In genomic region chr4:56908206-56909082, GRCh38 we compare ENCODE assay signal across 8 cellular contexts. TPM values are rescaled to one million over a fixed set of nuclear protein-coding genes. Genes with fewer than 3 reads are reported as not detected.
DNase-seq lines count a peak whose midpoint lies in the region; ATAC-seq and TF ChIP-seq lines count a peak whose summit lies in the region.

No MANE protein-coding gene starts in this region.

- H3K4me3 ChIP-seq in ACC112 (ENCODE audit: low read depth, low read length) (peak overlapping the region; percentile 96), thymus (ENCODE audit: low read length) (peak overlapping the region; percentile 98)

- H3K27me3 ChIP-seq in ACC112 (ENCODE audit: insufficient read depth, low read length) (no peaks in the 10 kb centered on the region), thymus (ENCODE audit: control insufficient read depth, insufficient read depth) (no peaks in the 10 kb centered on the region)

- peaks cover 12% of the 10 kb centered on the region for H3K36me3 Mint-ChIP-seq in activated naive CD4-positive, alpha-beta T cell treated with anti-CD3 and anti-CD28 coated beads for 36 hours (ENCODE audit: low read depth)
- H3K36me3 Mint-ChIP-seq in osteocyte (ENCODE audit: unreplicated experiment): peaks cover 13% of the 10 kb centered on the region

- H3K4me3 Mint-ChIP-seq in activated naive CD4-positive, alpha-beta T cell treated with anti-CD3 and anti-CD28 coated beads for 36 hours: peak overlapping the region; percentile 92
- H3K4me3 Mint-ChIP-seq in osteocyte (ENCODE audit: unreplicated experiment): peak overlapping the region; percentile 86

- peak; percentile 40 for TF ChIP-seq CTCF in RWPE1 (conservative IDR thresholded peaks at IDR 0.05; ENCODE audit: low read depth)
- TF ChIP-seq CTCF in osteocyte (IDR thresholded peaks at IDR 0.05): no peak

- CTCF ChIA-PET in RWPE1 (lab: Yijun Ruan, JAX): interaction anchor here (0.6 to 0.7 kb wide), 5 partner anchors 19 to 476 kb away, joined by 3 to 10 read pairs (median 3); no protein-coding TSS in a partner anchor
- CTCF ChIA-PET in activated naive CD4-positive, alpha-beta T cell treated with anti-CD3 and anti-CD28 coated beads for 36 hours (lab: Charles Lee): interaction anchor here (1.1 to 1.2 kb wide), 2 partner anchors 12 to 65 kb away, joined by 3 to 4 read pairs; no protein-coding TSS in a partner anchor

- peak; percentile 70 for ATAC-seq in GM19023 (IDR thresholded peaks at IDR 0.05; ENCODE audit: unreplicated experiment)
- ATAC-seq in HG03159 (IDR thresholded peaks at IDR 0.05; ENCODE audit: unreplicated experiment): peak; percentile 63

- no peaks in the 10 kb centered on the region for H3K9me3 Mint-ChIP-seq in activated naive CD4-positive, alpha-beta T cell treated with anti-CD3 and anti-CD28 coated beads for 36 hours
- H3K9me3 Mint-ChIP-seq in osteocyte (ENCODE audit: unreplicated experiment): no peaks in the 10 kb centered on the region

- POLR2A ChIA-PET in RWPE1 (lab: Yijun Ruan, JAX; ENCODE audit: low non-redundant PET): interaction anchor here (0.6 to 1.1 kb wide), 2 partner anchors 27 to 68 kb away, joined by 3 to 5 read pairs; partner anchors contain the start of gene NOA1

- H3K4me1 ChIP-seq in ACC112 (ENCODE audit: control insufficient read depth, insufficient read depth, low read length, unreplicated experiment) (peaks cover 29% of the 10 kb centered on the region), thymus (ENCODE audit: control insufficient read depth, insufficient read depth, low read length) (peaks cover 22% of the 10 kb centered on the region)

- peaks cover 44% of the 10 kb centered on the region for H3K79me2 ChIP-seq in ACC112 (ENCODE audit: control insufficient read depth, insufficient read depth, low read length, unreplicated experiment)

- intact Hi-C loops in activated naive CD4-positive, alpha-beta T cell treated with anti-CD3 and anti-CD28 coated beads for 36 hours (cut with micrococcal nuclease): loop anchor here (1.0 to 5.0 kb wide), 6 partner anchors 69 to 1056 kb away; partner anchors contain the start of genes AASDH, EXOC1, NOA1 and PPAT

- H3K4me1 Mint-ChIP-seq in activated naive CD4-positive, alpha-beta T cell treated with anti-CD3 and anti-CD28 coated beads for 36 hours (ENCODE audit: low read depth): peaks cover 46% of the 10 kb centered on the region
- peaks cover 38% of the 10 kb centered on the region for H3K4me1 Mint-ChIP-seq in osteocyte (ENCODE audit: unreplicated experiment)

- H3K27ac Mint-ChIP-seq in activated naive CD4-positive, alpha-beta T cell treated with anti-CD3 and anti-CD28 coated beads for 36 hours: peak overlapping the region; percentile 95
- H3K27ac Mint-ChIP-seq in osteocyte (ENCODE audit: unreplicated experiment): peak overlapping the region; percentile 87

- H3K27ac ChIP-seq in ACC112 (ENCODE audit: low read depth, low read length) (peak overlapping the region; percentile 55), RWPE1 (peak overlapping the region; percentile 93), thymus (ENCODE audit: low read depth) (peak overlapping the region; percentile 96)

- WGBS in thymus: under 1% methylated on average over 110 of the region's 110 CpGs

- H3K36me3 ChIP-seq in ACC112 (ENCODE audit: insufficient read depth, low read length) (no peaks in the 10 kb centered on the region), thymus (ENCODE audit: control insufficient read depth, insufficient read depth) (peaks cover 11% of the 10 kb centered on the region)

- peak; percentile 78 for DNase-seq in RWPE1 (ENCODE audit: low spot score)
- DNase-seq in activated naive CD4-positive, alpha-beta T cell treated with anti-CD3 and anti-CD28 coated beads for 36 hours: peak; percentile 67
- DNase-seq in germinal center (ENCODE audit: low spot score): peak; percentile 88
- DNase-seq in osteocyte (ENCODE audit: extremely low spot score, unreplicated experiment): peak; percentile 87

- no peaks in the 10 kb centered on the region for H3K27me3 Mint-ChIP-seq in activated naive CD4-positive, alpha-beta T cell treated with anti-CD3 and anti-CD28 coated beads for 36 hours (ENCODE audit: low read depth)
- H3K27me3 Mint-ChIP-seq in osteocyte (ENCODE audit: unreplicated experiment): peaks cover 7% of the 10 kb centered on the region

- peak overlapping the region; percentile 88 for H2AFZ ChIP-seq in ACC112 (ENCODE audit: low read length, unreplicated experiment)

- no peaks in the 10 kb centered on the region for H3K9me3 ChIP-seq in thymus (ENCODE audit: control insufficient read depth)

RNA-seq across cellular contexts. Expression of gene REST, which starts 0.7 kb away (rescaled TPM):
- 10 to 100 TPM; 35.6 to 36.8 TPM for total RNA-seq in activated naive CD4-positive, alpha-beta T cell treated with anti-CD3 and anti-CD28 coated beads for 36 hours
- 55.5 and 61.1 TPM in 2 replicates for total RNA-seq in osteocyte
- 12.4 TPM for polyA plus RNA-seq in thymus

Comparison
In these comparisons a context has a peak if more than half of its experiments do, and no peak if none do; other contexts are left out.
1. Peak in every context shown above with its lines: DNase-seq, ATAC-seq, H3K4me3 ChIP-seq and H3K27ac ChIP-seq.